ENCODE assay signal across 24 cellular contexts in genomic region chr6:55773620-55774019, GRCh38.
DNase-seq lines count a peak whose midpoint lies in the region; ATAC-seq and TF ChIP-seq lines count a peak whose summit lies in the region.
"Had no signal": no experiment of that assay in that cellular context is flagged by ENCODE, and none has a peak within 500 bp of the region (broad histone marks: within the 10 kb centered on the region; RNA-seq: fewer than 3 reads in every experiment).

No MANE protein-coding gene starts in this region.

- H3K4me2 ChIP-seq in SK-N-SH (no peak overlapping the region), IMR-90 (ENCODE audit: low read depth, low read length) (no peak overlapping the region), OCI-LY7 (ENCODE audit: low read length) (no peak overlapping the region)
- H3K4me2 ChIP-seq: A549; BLaER1 treated with 17β-estradiol and CSF1 and Interleukin-3, amounts not matched to agents 10 nM and 100 nM had no signal

- no peaks in the 10 kb centered on the region for H4K20me1 ChIP-seq in SK-N-SH (ENCODE audit: insufficient read depth)
- H4K20me1 ChIP-seq in IMR-90 (ENCODE audit: insufficient read depth, low read length) = no peaks in the 10 kb centered on the region
- H4K20me1 ChIP-seq in OCI-LY7 (ENCODE audit: insufficient read depth, low read length) = no peaks in the 10 kb centered on the region
- H4K20me1 ChIP-seq: BLaER1 treated with 17β-estradiol and CSF1 and Interleukin-3, amounts not matched to agents 10 nM and 100 nM had no signal

- 0 out of 2 replicates have a peak overlapping the region, but pooled peaks have one; percentile 19 for H3K27ac Mint-ChIP-seq in WTC11
- peak overlapping the region; percentile 71 to 82 (median 76) for H3K27ac Mint-ChIP-seq in nephron
- H3K27ac Mint-ChIP-seq: CD14-positive monocyte; CD4-positive, alpha-beta T cell; CD8-positive, alpha-beta memory T cell; HFFc6 had no signal

- H3K9me3 Mint-ChIP-seq in WTC11 (peaks cover 4% of the 10 kb centered on the region; the same call in 1 of the 2 replicates), nephron (no peaks in the 10 kb centered on the region)
- H3K9me3 Mint-ChIP-seq: HFFc6 had no signal

- no peaks in the 10 kb centered on the region for H3K36me3 Mint-ChIP-seq in WTC11
- H3K36me3 Mint-ChIP-seq in nephron (ENCODE audit: low read depth) = peaks cover 37% of the 10 kb centered on the region
- H3K36me3 Mint-ChIP-seq: CD14-positive monocyte; CD8-positive, alpha-beta memory T cell had no signal

- no peak overlapping the region for H2BK20ac ChIP-seq in IMR-90 (ENCODE audit: low read depth, low read length)

- TF ChIP-seq EP300 in SK-N-SH (IDR thresholded peaks at IDR 0.05; ENCODE audit: borderline replicate concordance in 1 of 2, low read depth in 1 of 2, low read length in 1 of 2) = no peak

- no peak overlapping the region for H2BK15ac ChIP-seq in IMR-90 (ENCODE audit: low read depth, low read length)

- no peaks in the 10 kb centered on the region for H3K9me1 ChIP-seq in IMR-90 (ENCODE audit: insufficient read depth, low read length)

- H2AK5ac ChIP-seq in IMR-90 (ENCODE audit: low read depth, low read length) = no peak overlapping the region

- 33% methylated on average over 3 of the region's 3 CpGs for WGBS in SK-N-SH (ENCODE audit: low lambda C conversion rate)
- WGBS in IMR-90 (ENCODE audit: extremely low coverage in 2 of 2, insufficient read length in 1 of 2), 2 experiments = no CpG with 5 or more reads among the region's 3 CpGs

- TF ChIP-seq CTCF in SK-N-SH (IDR thresholded peaks at IDR 0.05) (no peak), IMR-90 (conservative IDR thresholded peaks at IDR 0.05; ENCODE audit: low read depth, low read length) (no peak), WTC11 (IDR thresholded peaks at IDR 0.05) (no peak), nephron (IDR thresholded peaks at IDR 0.05; ENCODE audit: unreplicated experiment in 3 of 3) (no peak), OCI-LY7 (conservative IDR thresholded peaks at IDR 0.05; ENCODE audit: low read length) (no peak)

- no peak overlapping the region for H3K27ac ChIP-seq in SK-N-SH (ENCODE audit: low read depth in 2 of 2, low read length in 1 of 2)
- no peak overlapping the region for H3K27ac ChIP-seq in IMR-90 (ENCODE audit: insufficient read depth, low read length)
- no peak overlapping the region for H3K27ac ChIP-seq in OCI-LY7 (ENCODE audit: low read depth, low read length, poor library complexity, severe bottlenecking)
- H3K27ac ChIP-seq: A549; BLaER1 treated with 17β-estradiol and CSF1 and Interleukin-3, amounts not matched to agents 10 nM and 100 nM; GM23248 had no signal

- no peak for TF ChIP-seq POLR2A in IMR-90 (IDR thresholded peaks at IDR 0.05; ENCODE audit: low read depth, low read length)

- H3K27me3 Mint-ChIP-seq in WTC11 (ENCODE audit: low read depth) = no peaks in the 10 kb centered on the region
- H3K27me3 Mint-ChIP-seq in nephron (ENCODE audit: low read depth) = no peaks in the 10 kb centered on the region
- H3K27me3 Mint-ChIP-seq: CD4-positive, alpha-beta T cell; CD8-positive, alpha-beta memory T cell had no signal

- H2BK120ac ChIP-seq in IMR-90 (ENCODE audit: low read depth, low read length) = no peak overlapping the region

- H2AFZ ChIP-seq in SK-N-SH (ENCODE audit: low read depth) (no peak overlapping the region), IMR-90 (replicated peaks; ENCODE audit: low read length, poor library complexity) (no peak overlapping the region), OCI-LY7 (ENCODE audit: low read length) (no peak overlapping the region)
- H2AFZ ChIP-seq: GM23248 had no signal

- POLR2A ChIA-PET in SK-N-SH (lab: Yijun Ruan, JAX) (no interaction called here), IMR-90 (lab: Charles Lee; ENCODE audit: unreplicated experiment) (no interaction called here), WTC11 (lab: Charles Lee) (no interaction called here), OCI-LY7 (lab: Charles Lee) (no interaction called here)

- H3K9me3 ChIP-seq in SK-N-SH = no peaks in the 10 kb centered on the region
- no peaks in the 10 kb centered on the region; the same call in 1 of the 2 replicates for H3K9me3 ChIP-seq in IMR-90 (ENCODE audit: control insufficient read depth, insufficient read depth, low read length)
- no peaks in the 10 kb centered on the region for H3K9me3 ChIP-seq in OCI-LY7 (ENCODE audit: low read length)
- H3K9me3 ChIP-seq: A549; BE2C; BLaER1 treated with 17β-estradiol and CSF1 and Interleukin-3, amounts not matched to agents 10 nM and 100 nM; HAP-1 had no signal

- H3K4me1 ChIP-seq in SK-N-SH (ENCODE audit: control insufficient read depth in 1 of 2, insufficient read depth in 2 of 2, low read depth in 1 of 2, low read length in 1 of 2) (no peaks in the 10 kb centered on the region), IMR-90 (ENCODE audit: control insufficient read depth, insufficient read depth, low read length) (peaks cover 6% of the 10 kb centered on the region; the same call in 1 of the 2 replicates), OCI-LY7 (ENCODE audit: insufficient read depth, low read length, poor library complexity, severe bottlenecking) (no peaks in the 10 kb centered on the region)
- H3K4me1 ChIP-seq: A549, BE2C, HAP-1 had no signal

- no peak overlapping the region for H3K14ac ChIP-seq in IMR-90 (replicated peaks; ENCODE audit: low read depth, low read length)

- no peak overlapping the region for H3K9ac ChIP-seq in SK-N-SH
- H3K9ac ChIP-seq in IMR-90 (ENCODE audit: low read depth, low read length) = no peak overlapping the region
- H3K9ac ChIP-seq: BLaER1 treated with 17β-estradiol and CSF1 and Interleukin-3, amounts not matched to agents 10 nM and 100 nM; GM23248 had no signal

- no peak overlapping the region for H3K23ac ChIP-seq in IMR-90 (ENCODE audit: low read depth, low read length)

- peaks cover 3% of the 10 kb centered on the region for H3F3A ChIP-seq in SK-N-SH (replicated peaks; ENCODE audit: insufficient read depth)

- H3K4ac ChIP-seq in IMR-90 (ENCODE audit: low read depth, low read length) = no peak overlapping the region

- TF ChIP-seq RAD21 in SK-N-SH (IDR thresholded peaks at IDR 0.05; ENCODE audit: low read length) = no peak
- no peak for TF ChIP-seq RAD21 in IMR-90 (IDR thresholded peaks at IDR 0.05; ENCODE audit: low read length)

- CTCF ChIA-PET in SK-N-SH (lab: Yijun Ruan, JAX) (no interaction called here), IMR-90 (lab: Yijun Ruan, JAX) (interaction anchor here (1.1 kb wide), 1 partner anchor 24 kb away, joined by 4 read pairs; no protein-coding TSS in a partner anchor), WTC11 (lab: Charles Lee) (no interaction called here), OCI-LY7 (lab: Charles Lee; ENCODE audit: unreplicated experiment) (no interaction called here)

- H4K91ac ChIP-seq in IMR-90 (ENCODE audit: insufficient read depth, low read depth, low read length) = no peak overlapping the region

- H3K56ac ChIP-seq in IMR-90 (ENCODE audit: extremely low read depth, insufficient read depth, low read length) = no peak overlapping the region

- BruUV-seq in IMR-90 (replicated peaks; lab: Mats Ljungman, UMichigan) (no TSS peak), OCI-LY7 (replicated peaks; lab: Mats Ljungman, UMichigan) (no TSS peak)

- dilution Hi-C loops in IMR-90 (cut with HindIII; ENCODE audit: low sequenced_read_pairs, unreplicated experiment) = no loop called here

- no peaks in the 10 kb centered on the region for H3K79me1 ChIP-seq in IMR-90 (ENCODE audit: low read depth in 1 of 2, low read length in 2 of 2)

- H2BK5ac ChIP-seq in IMR-90 (ENCODE audit: low read depth, low read length, poor library complexity, severe bottlenecking) = no peak overlapping the region

- H3K4me3 ChIP-seq in SK-N-SH (ENCODE audit: low read depth in 2 of 2, low read length in 1 of 2) (no peak overlapping the region), IMR-90 (ENCODE audit: insufficient read depth, low read depth, low read length) (no peak overlapping the region), OCI-LY7 (ENCODE audit: low read depth, low read length, poor library complexity, severe bottlenecking) (no peak overlapping the region)
- H3K4me3 ChIP-seq: A549; BLaER1 treated with 17β-estradiol and CSF1 and Interleukin-3, amounts not matched to agents 10 nM and 100 nM; GM12878; GM23248; HAP-1 had no signal

- H3K79me2 ChIP-seq in SK-N-SH (ENCODE audit: insufficient read depth) (no peaks in the 10 kb centered on the region), OCI-LY7 (ENCODE audit: insufficient read depth, low read depth, low read length) (no peaks in the 10 kb centered on the region)

- intact Hi-C loops in IMR-90 (cut with micrococcal nuclease) = no loop called here
- intact Hi-C loops in OCI-LY7 (cut with micrococcal nuclease; ENCODE audit: unreplicated experiment) = no loop called here

- peak overlapping the region; percentile 29; the same call in 1 of the 2 replicates for H3K18ac ChIP-seq in IMR-90 (ENCODE audit: low read depth, low read length)

- in situ Hi-C loops in IMR-90 (cut with MboI; ENCODE audit: low sequenced_read_pairs) = no loop called here

- H3K36me3 ChIP-seq in SK-N-SH (replicated peaks in 1 of 2; ENCODE audit: control insufficient read depth in 1 of 2, insufficient read depth in 2 of 2, low read length in 1 of 2) (no peaks in the 10 kb centered on the region), IMR-90 (ENCODE audit: control insufficient read depth, insufficient read depth, low read length) (no peaks in the 10 kb centered on the region), OCI-LY7 (ENCODE audit: insufficient read depth, low read length) (no peaks in the 10 kb centered on the region)
- H3K36me3 ChIP-seq: BE2C; BLaER1 treated with 17β-estradiol and CSF1 and Interleukin-3, amounts not matched to agents 10 nM and 100 nM; HAP-1 had no signal

- no peaks in the 10 kb centered on the region for H3K27me3 ChIP-seq in SK-N-SH (ENCODE audit: insufficient read depth)
- H3K27me3 ChIP-seq in IMR-90 (ENCODE audit: control insufficient read depth, insufficient read depth, low read length) = no peaks in the 10 kb centered on the region
- H3K27me3 ChIP-seq: BE2C; BLaER1 treated with 17β-estradiol and CSF1 and Interleukin-3, amounts not matched to agents 10 nM and 100 nM had no signal

- H3K9me2 ChIP-seq in SK-N-SH (no peaks in the 10 kb centered on the region), OCI-LY7 (ENCODE audit: insufficient read depth, low read length) (no peaks in the 10 kb centered on the region)

- ATAC-seq in SK-N-SH treated with all-trans-retinoic acid at 6 μM for 48 hours (no peak), IMR-90 (ENCODE audit: low read depth) (no peak), WTC11 (no peak)
- ATAC-seq: A549, GM12878 had no signal

- H2AK9ac ChIP-seq in IMR-90 (replicated peaks; ENCODE audit: low read depth, low read length, poor library complexity) = no peak overlapping the region

- no peak for DNase-seq in SK-N-SH
- no peak for DNase-seq in IMR-90
- DNase-seq in WTC11 (ENCODE audit: low spot score) = no peak
- no peak for DNase-seq in OCI-LY7 (ENCODE audit: low spot score)
- no peak for DNase-seq in NOMO-1 treated with dmso at 0.1 percent for 144 hours (lab: John Stamatoyannopoulos, UW; ENCODE audit: unreplicated experiment)
- DNase-seq: 8988T; ACHN; AML-193; BE2C; CD4-positive, alpha-beta T cell; CD8-positive, alpha-beta memory T cell; DMS 273 treated with DMSO at 0.1 percent for 48 hours; DMS79; EL; GDM1; GM23248; HFFc6 had no signal

- no peak overlapping the region for H4K8ac ChIP-seq in IMR-90 (ENCODE audit: low read depth in 2 of 2, low read length in 2 of 2)

- peaks cover 17% of the 10 kb centered on the region for H3K4me1 Mint-ChIP-seq in WTC11
- H3K4me1 Mint-ChIP-seq in nephron = peaks cover 33% of the 10 kb centered on the region
- H3K4me1 Mint-ChIP-seq: CD14-positive monocyte; CD8-positive, alpha-beta memory T cell had no signal

- H3K4me3 Mint-ChIP-seq in WTC11 (no peak overlapping the region), nephron (no peak overlapping the region)
- H3K4me3 Mint-ChIP-seq: CD14-positive monocyte; CD4-positive, alpha-beta T cell; CD8-positive, alpha-beta memory T cell; HFFc6 had no signal

- peak overlapping the region; percentile 42; the same call in 1 of the 2 replicates for H4K5ac ChIP-seq in IMR-90 (ENCODE audit: low read depth, low read length)
